ENCODE assay signal across 24 cellular contexts in genomic region chr15:34618073-34618472, GRCh38.
"Had no signal": no experiment of that assay in that cellular context is flagged by ENCODE, and none has a peak within 500 bp of the region (broad histone marks: within the 10 kb centered on the region; RNA-seq: fewer than 3 reads in every experiment).

No MANE protein-coding gene starts in this region.

- H3K9me3 ChIP-seq: esophagus muscularis mucosa, gastroesophageal sphincter, heart left ventricle, left lung, lower lobe of right lung, mucosa of descending colon had no signal

- H2AFZ ChIP-seq: hepatocyte had no signal

- H3K36me3 Mint-ChIP-seq: immature natural killer cell, mesothelial cell of epicardium, naive B cell had no signal

- H3K4me1 ChIP-seq: foreskin keratinocyte, gastroesophageal sphincter, left lung had no signal

- H3K27ac Mint-ChIP-seq: mesothelial cell of epicardium, naive B cell had no signal

- H3K27me3 ChIP-seq: heart left ventricle, left lung had no signal

- H3K79me2 ChIP-seq: hepatocyte had no signal

- H3K27ac ChIP-seq: coronary artery, dorsolateral prefrontal cortex, esophagus muscularis mucosa, foreskin keratinocyte, gastroesophageal sphincter, heart left ventricle, hepatocyte, left lung, lower lobe of right lung had no signal

- H3K4me1 Mint-ChIP-seq: immature natural killer cell had no signal

- H3K36me3 ChIP-seq: esophagus muscularis mucosa, gastroesophageal sphincter, heart left ventricle, left lung, lower lobe of right lung had no signal

- H3K4me3 ChIP-seq: coronary artery, dorsolateral prefrontal cortex, esophagus muscularis mucosa, gastroesophageal sphincter, heart left ventricle, hepatocyte, left lung, lower lobe of right lung, mucosa of descending colon had no signal

- FAIRE-seq: colon, endothelial cell of umbilical vein, frontal cortex had no signal

- ATAC-seq: foreskin keratinocyte, gastroesophageal sphincter, heart left ventricle, left cardiac atrium, left lung, left ventricle myocardium superior, lower lobe of right lung, mucosa of descending colon had no signal

- H3K9me3 Mint-ChIP-seq: immature natural killer cell, mesothelial cell of epicardium, naive B cell had no signal

- DNase-seq: dermis blood vessel endothelial cell; dorsolateral prefrontal cortex; effector CD4-positive, alpha-beta T cell; effector memory CD4-positive, alpha-beta T cell; foreskin keratinocyte; heart left ventricle; hypothalamus; immature natural killer cell; islet precursor cell; left cardiac atrium; left lung; left ventricle myocardium superior; lower lobe of right lung; mesenchymal stem cell; mucosa of descending colon; naive B cell had no signal

- H3K4me3 Mint-ChIP-seq: immature natural killer cell, mesothelial cell of epicardium, naive B cell had no signal

- H3K4me2 ChIP-seq: hepatocyte had no signal
